ENCODE assay signal across 24 cellular contexts in the genomic region with DNA sequence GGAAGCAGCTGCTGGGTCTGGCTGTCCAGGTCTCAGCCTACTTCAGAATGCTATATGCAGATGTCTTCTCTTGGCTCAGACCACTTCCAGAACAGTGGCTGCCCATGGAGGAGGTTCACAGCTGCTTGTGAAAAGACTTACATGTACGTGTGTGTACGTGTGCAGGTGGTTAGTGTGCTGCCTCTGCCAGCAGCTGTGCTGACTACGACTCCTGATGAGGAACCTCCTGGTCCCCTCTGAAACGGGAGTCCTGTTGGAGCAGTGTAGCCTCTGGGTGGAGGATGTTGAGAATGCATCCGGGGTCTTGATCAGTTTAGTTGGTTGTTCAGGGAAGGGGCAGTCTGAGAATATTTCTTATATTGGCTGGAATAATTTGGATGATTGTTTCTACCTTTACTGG.
DNase-seq lines count a peak whose midpoint lies in the region; ATAC-seq, FAIRE-seq and TF ChIP-seq lines count a peak whose summit lies in the region.
"Had no signal": no experiment of that assay in that cellular context is flagged by ENCODE, and none has a peak within 500 bp of the region (broad histone marks: within the 10 kb centered on the region; RNA-seq: fewer than 3 reads in every experiment).

No MANE protein-coding gene starts in this region.

- no peaks in the 10 kb centered on the region for H3K27me3 ChIP-seq in BLaER1 treated with 17β-estradiol and CSF1 and Interleukin-3, amounts not matched to agents 10 nM and 100 nM
- no peaks in the 10 kb centered on the region for H3K27me3 ChIP-seq in K562 (ENCODE audit: control insufficient read depth in 2 of 2, insufficient read depth in 2 of 2, low read length in 2 of 2)
- H3K27me3 ChIP-seq in trophoblast cell (ENCODE audit: insufficient read depth, low read length) = no peaks in the 10 kb centered on the region

- no peak overlapping the region for H3K27ac Mint-ChIP-seq in stimulated activated naive CD8-positive, alpha-beta T cell treated with anti-CD3 and anti-CD28 coated beads, Interleukin-15, amount 100 ng/mL, for 72 hours
- H3K27ac Mint-ChIP-seq in naive thymus-derived CD8-positive, alpha-beta T cell = peak overlapping the region in 1 of 10 donors; percentile 30
- H3K27ac Mint-ChIP-seq: CD14-positive monocyte; CD8-positive, alpha-beta memory T cell had no signal

- no peak for TF ChIP-seq POLR2A in K562 (conservative IDR thresholded peaks at IDR 0.05)

- H3K9me1 ChIP-seq in K562 (ENCODE audit: control insufficient read depth, insufficient read depth, low read length) = no peaks in the 10 kb centered on the region

- FAIRE-seq in K562 (lab: Jason Lieb, UNC) = no peak
- FAIRE-seq: GM19239, H1 had no signal

- no peaks in the 10 kb centered on the region for H3K79me2 ChIP-seq in K562 (ENCODE audit: control insufficient read depth, insufficient read depth, low read length)
- no peaks in the 10 kb centered on the region for H3K79me2 ChIP-seq in trophoblast cell (ENCODE audit: control insufficient read depth, insufficient read depth, low read length, poor library complexity)

- H3K4me1 Mint-ChIP-seq in stimulated activated naive CD8-positive, alpha-beta T cell treated with anti-CD3 and anti-CD28 coated beads, Interleukin-15, amount 100 ng/mL, for 72 hours = peaks cover 8% of the 10 kb centered on the region
- H3K4me1 Mint-ChIP-seq in naive thymus-derived CD8-positive, alpha-beta T cell = no peaks in the 10 kb centered on the region
- H3K4me1 Mint-ChIP-seq: CD14-positive monocyte; CD8-positive, alpha-beta memory T cell had no signal

- ATAC-seq in K562 = peak; percentile 35; the same call in 1 of the 3 replicates
- ATAC-seq in stimulated activated naive CD8-positive, alpha-beta T cell treated with anti-CD3 and anti-CD28 coated beads, Interleukin-15, amount 100 ng/mL, for 72 hours = no peak
- no peak for ATAC-seq in naive thymus-derived CD8-positive, alpha-beta T cell
- ATAC-seq: HCT116, Panc1, SK-N-SH treated with all-trans-retinoic acid at 6 μM for 48 hours had no signal

- peaks cover 13 to 31% (median 21%) of the 10 kb centered on the region in 10 experiments; a peak in 19 of 20 replicates for H3K4me1 ChIP-seq in BLaER1 treated with 17β-estradiol and CSF1 and Interleukin-3, amounts not matched to agents 10 nM and 100 nM
- H3K4me1 ChIP-seq in K562 (replicated peaks in 1 of 2; ENCODE audit: control insufficient read depth in 2 of 2, insufficient read depth in 2 of 2, low read length in 2 of 2) (peaks cover 0 to 10% of the 10 kb centered on the region in 2 experiments; a peak in 3 of 5 replicates), trophoblast cell (ENCODE audit: control insufficient read depth in 1 of 2, insufficient read depth in 2 of 2, low read length in 2 of 2) (peaks cover 4 to 5% of the 10 kb centered on the region in 2 experiments)

- no peak overlapping the region for H2BK120ac ChIP-seq in trophoblast cell (ENCODE audit: insufficient read depth, low read length, poor library complexity)

- no peak overlapping the region for H4K91ac ChIP-seq in trophoblast cell (ENCODE audit: low read depth, low read length)

- H3K9ac ChIP-seq in BLaER1 treated with 17β-estradiol and CSF1 and Interleukin-3, amounts not matched to agents 10 nM and 100 nM = no peak overlapping the region
- H3K9ac ChIP-seq in K562 (ENCODE audit: insufficient read depth in 1 of 2, low read depth in 2 of 2, low read length in 2 of 2) = no peak overlapping the region; a peak in 1 of 4 replicates
- H3K9ac ChIP-seq in trophoblast cell (ENCODE audit: low read length) = no peak overlapping the region

- BruUV-seq in K562 (replicated peaks; lab: Mats Ljungman, UMichigan) = no TSS peak

- H2BK12ac ChIP-seq in trophoblast cell (ENCODE audit: low read length) = peak overlapping the region; percentile 9

- peak overlapping the region; percentile 2 for H2AK5ac ChIP-seq in trophoblast cell (ENCODE audit: low read length)

- H3K36me3 ChIP-seq in BLaER1 treated with 17β-estradiol and CSF1 and Interleukin-3, amounts not matched to agents 10 nM and 100 nM = no peaks in the 10 kb centered on the region
- no peaks in the 10 kb centered on the region for H3K36me3 ChIP-seq in K562 (ENCODE audit: control insufficient read depth, insufficient read depth, low read length)
- H3K36me3 ChIP-seq in trophoblast cell (ENCODE audit: control insufficient read depth in 1 of 2, insufficient read depth in 2 of 2, low read length in 2 of 2) = no peaks in the 10 kb centered on the region

- H4K20me1 ChIP-seq in BLaER1 treated with 17β-estradiol and CSF1 and Interleukin-3, amounts not matched to agents 10 nM and 100 nM = no peaks in the 10 kb centered on the region
- no peaks in the 10 kb centered on the region for H4K20me1 ChIP-seq in K562 (replicated peaks; ENCODE audit: control insufficient read depth, insufficient read depth, low read length)

- peaks cover 9% of the 10 kb centered on the region for H3K27me3 Mint-ChIP-seq in stimulated activated naive CD8-positive, alpha-beta T cell treated with anti-CD3 and anti-CD28 coated beads, Interleukin-15, amount 100 ng/mL, for 72 hours
- peaks cover 0 to 1% (median 0%) of the 10 kb centered on the region in 5 donors for H3K27me3 Mint-ChIP-seq in naive thymus-derived CD8-positive, alpha-beta T cell

- H2AFZ ChIP-seq in K562 (ENCODE audit: low read depth, low read length) (peak overlapping the region; percentile 47; the same call in 1 of the 2 replicates), trophoblast cell (ENCODE audit: insufficient read depth, low read length, poor library complexity) (no peak overlapping the region)

- DNase-seq in DMS79 treated with DMSO at 0.1 percent for 48 hours (lab: John Stamatoyannopoulos, UW) (peak; percentile 65), K562 (ENCODE audit: extremely low read depth in 1 of 4, low spot score in 3 of 4) (no peak), trophoblast cell (no peak), activated gamma-delta T cell treated with Interleukin-2 at 50 U/mL for 16 hours (no peak), mesenteric fat pad (ENCODE audit: low spot score) (no peak)
- no peak for DNase-seq in stimulated activated naive CD8-positive, alpha-beta T cell treated with anti-CD3 and anti-CD28 coated beads, Interleukin-15, amount 100 ng/mL, for 72 hours
- no peak for DNase-seq in naive thymus-derived CD8-positive, alpha-beta T cell
- DNase-seq: CD8-positive, alpha-beta memory T cell; DMS 273 treated with DMSO at 0.1 percent for 48 hours; Kasumi-1; NCI-H1092 treated with DMSO at 0.1 percent for 48 hours; NCI-H1436; NCI-H187; NCI-H2081 treated with DMSO at 0.1 percent for 48 hours; NCI-H446 treated with DMSO at 0.1 percent for 48 hours; NCI-H526; NCI-H82 had no signal

- no peak overlapping the region for H3K14ac ChIP-seq in trophoblast cell (ENCODE audit: low read length)

- TF ChIP-seq CTCF in K562 (IDR thresholded peaks at IDR 0.05 in 2 of 3, conservative IDR thresholded peaks at IDR 0.05 in 1 of 3; ENCODE audit: insufficient read depth in 2 of 3, low read depth in 1 of 3, low read length in 3 of 3) = no peak

- no peak overlapping the region for H3K23ac ChIP-seq in trophoblast cell (ENCODE audit: low read length)

- intact Hi-C loops in K562 (cut with micrococcal nuclease) = no loop called here

- WGBS in K562 (ENCODE audit: insufficient coverage, low coverage, missing lambda C conversion rate) = 47% methylated on average over 5 of the region's 5 CpGs
- no CpG with 5 or more reads among the region's 5 CpGs for WGBS in trophoblast cell (ENCODE audit: extremely low coverage, insufficient coverage, insufficient read length)

- TF ChIP-seq EP300 in K562 (IDR thresholded peaks at IDR 0.05; ENCODE audit: low read length) = no peak

- H3K9me3 ChIP-seq in BLaER1 treated with 17β-estradiol and CSF1 and Interleukin-3, amounts not matched to agents 10 nM and 100 nM (replicated peaks in 1 of 11) = peaks cover 0 to 4% (median 0%) of the 10 kb centered on the region in 11 experiments; a peak in 1 of 22 replicates
- no peaks in the 10 kb centered on the region for H3K9me3 ChIP-seq in K562 (replicated peaks; ENCODE audit: control insufficient read depth, insufficient read depth, low read depth, low read length)
- peaks cover 4% of the 10 kb centered on the region for H3K9me3 ChIP-seq in trophoblast cell (ENCODE audit: insufficient read depth, low read depth, low read length)

- TF ChIP-seq RAD21 in K562 (CRISPR knock-in tag; conservative IDR thresholded peaks at IDR 0.05 in 1 of 2, IDR thresholded peaks at IDR 0.05 in 1 of 2) = no peak

- H3K27ac ChIP-seq in BLaER1 treated with 17β-estradiol and CSF1 and Interleukin-3, amounts not matched to agents 10 nM and 100 nM = no peak overlapping the region
- no peak overlapping the region for H3K27ac ChIP-seq in K562 (ENCODE audit: extremely low read depth, low read depth, low read length)
- no peak overlapping the region for H3K27ac ChIP-seq in trophoblast cell (ENCODE audit: low read depth, low read length)

- no peak overlapping the region for H3K4me3 Mint-ChIP-seq in stimulated activated naive CD8-positive, alpha-beta T cell treated with anti-CD3 and anti-CD28 coated beads, Interleukin-15, amount 100 ng/mL, for 72 hours
- no peak overlapping the region for H3K4me3 Mint-ChIP-seq in naive thymus-derived CD8-positive, alpha-beta T cell
- H3K4me3 Mint-ChIP-seq: CD14-positive monocyte; CD8-positive, alpha-beta memory T cell had no signal

- peaks cover 2% of the 10 kb centered on the region for H3K79me1 ChIP-seq in trophoblast cell (ENCODE audit: low read length)

- POLR2A ChIA-PET in K562 (lab: Yijun Ruan, JAX) = interaction anchor here (2.4 kb wide), 1 partner anchor 155 kb away, joined by 5 read pairs; no protein-coding TSS in a partner anchor
- POLR2A ChIA-PET in naive thymus-derived CD8-positive, alpha-beta T cell (lab: Charles Lee) = no interaction called here

- no peak overlapping the region for H2BK5ac ChIP-seq in trophoblast cell (ENCODE audit: low read depth, low read length, poor library complexity)

- H3K4ac ChIP-seq in trophoblast cell (ENCODE audit: low read depth, low read length) = no peak overlapping the region

- in situ Hi-C loops in K562 (cut with MboI) = no loop called here

- H4K12ac ChIP-seq in trophoblast cell (ENCODE audit: low read depth, low read length) = no peak overlapping the region

- no peak overlapping the region for H3K4me3 ChIP-seq in BLaER1 treated with 17β-estradiol and CSF1 and Interleukin-3, amounts not matched to agents 10 nM and 100 nM
- H3K4me3 ChIP-seq in K562 (no peak overlapping the region), trophoblast cell (ENCODE audit: low read depth, low read length) (no peak overlapping the region)

- H3K36me3 Mint-ChIP-seq in naive thymus-derived CD8-positive, alpha-beta T cell = peaks cover 0 to 3% (median 0%) of the 10 kb centered on the region in 3 donors
- H3K36me3 Mint-ChIP-seq: CD14-positive monocyte; CD8-positive, alpha-beta memory T cell had no signal

- no peak overlapping the region for H4K8ac ChIP-seq in trophoblast cell (ENCODE audit: low read depth, low read length)

- H3K9me3 Mint-ChIP-seq in stimulated activated naive CD8-positive, alpha-beta T cell treated with anti-CD3 and anti-CD28 coated beads, Interleukin-15, amount 100 ng/mL, for 72 hours = no peaks in the 10 kb centered on the region
- no peaks in the 10 kb centered on the region for H3K9me3 Mint-ChIP-seq in naive thymus-derived CD8-positive, alpha-beta T cell
- H3K9me3 Mint-ChIP-seq: CD8-positive, alpha-beta memory T cell had no signal

- no peak overlapping the region for H3K18ac ChIP-seq in trophoblast cell (ENCODE audit: low read length)

- H3K4me2 ChIP-seq in BLaER1 treated with 17β-estradiol and CSF1 and Interleukin-3, amounts not matched to agents 10 nM and 100 nM = peak overlapping the region in 6 of 11 experiments; percentile 19 to 46 (median 35); a peak in 10 of 22 replicates
- H3K4me2 ChIP-seq in K562 (ENCODE audit: insufficient read depth, low read length) (no peak overlapping the region), trophoblast cell (ENCODE audit: low read length) (no peak overlapping the region)

- CTCF ChIA-PET in K562 (lab: Yijun Ruan, JAX; ENCODE audit: low intra/inter-chr PET ratio) = no interaction called here

Comparison
In these comparisons a context has a peak if more than half of its experiments do, and no peak if none do; other contexts are left out.
1. H3K4me2 ChIP-seq: peak in BLaER1 treated with 17β-estradiol and CSF1 and Interleukin-3, amounts not matched to agents 10 nM and 100 nM (6 of 11); none in K562 (single experiment) and trophoblast cell (single experiment).